In genomic region chr10:114697061-114697598, GRCh38 we compare ENCODE assay signal across 13 cellular contexts. TPM values are rescaled to one million over a fixed set of nuclear protein-coding genes. Genes with fewer than 3 reads are reported as not detected.
DNase-seq lines count a peak whose midpoint lies in the region; ATAC-seq and TF ChIP-seq lines count a peak whose summit lies in the region.
"Had no signal": no experiment of that assay in that cellular context is flagged by ENCODE, and none has a peak within 500 bp of the region (broad histone marks: within the 10 kb centered on the region; RNA-seq: fewer than 3 reads in every experiment).

No MANE protein-coding gene starts in this region.

- POLR2A ChIA-PET in BJ (lab: Charles Lee), result no interaction called here

- DNase-seq in BJ (ENCODE audit: low read depth) (peak; percentile 85), T1000 (lab: John Stamatoyannopoulos, UW) (peak; percentile 90), foreskin fibroblast (peak; percentile 49 to 77), non-pigmented ciliary epithelial cell (ENCODE audit: low read depth) (peak; percentile 40), WERI-Rb-1 (no peak)
- DNase-seq in effector memory CD4-positive, alpha-beta T cell, result no peak
- DNase-seq: activated CD4-positive, CD25-positive, alpha-beta regulatory T cell treated with anti-CD3 and anti-CD28 coated beads, Interleukin-2, amount 50 U/mL, for 72 hours; cortex of kidney; NCI-H1436 treated with DMSO at 0.1 percent for 48 hours; OCI-M1; stimulated activated CD4-positive, alpha-beta T cell treated with anti-CD3 and anti-CD28 coated beads, Interleukin-4, amount 100 ng/mL, for 24 hours had no signal

- H3K36me3 ChIP-seq in BJ (ENCODE audit: control insufficient read depth, insufficient read depth, low read length) (no peaks in the 10 kb centered on the region), WERI-Rb-1 (no peaks in the 10 kb centered on the region)
- H3K36me3 ChIP-seq in effector memory CD4-positive, alpha-beta T cell (ENCODE audit: control insufficient read depth, insufficient read depth, low read length), result no peaks in the 10 kb centered on the region

- no peaks in the 10 kb centered on the region for H3K27me3 ChIP-seq in BJ (ENCODE audit: control insufficient read depth, insufficient read depth, low read length)
- no peaks in the 10 kb centered on the region for H3K27me3 ChIP-seq in WERI-Rb-1 (ENCODE audit: insufficient read depth, low read depth, severe bottlenecking)
- H3K27me3 ChIP-seq in effector memory CD4-positive, alpha-beta T cell (replicated peaks; ENCODE audit: control insufficient read depth, insufficient read depth, low read length, poor library complexity, severe bottlenecking), result peaks cover 3% of the 10 kb centered on the region

- H3K27ac ChIP-seq in WERI-Rb-1, result no peak overlapping the region
- no peak overlapping the region for H3K27ac ChIP-seq in effector memory CD4-positive, alpha-beta T cell (ENCODE audit: insufficient read depth, low read length, poor library complexity, severe bottlenecking)

- CTCF ChIA-PET in BJ (lab: Yijun Ruan, JAX), result interaction anchor here (1.1 to 1.5 kb wide), 2 partner anchors 13 to 89 kb away, joined by 3 to 4 read pairs; no protein-coding TSS in a partner anchor

- no peak for TF ChIP-seq CTCF in BJ (IDR thresholded peaks at IDR 0.05; ENCODE audit: insufficient read depth, low read depth, low read length)
- TF ChIP-seq CTCF in foreskin fibroblast (IDR thresholded peaks at IDR 0.05; ENCODE audit: low read depth, low read length), result no peak
- no peak for TF ChIP-seq CTCF in WERI-Rb-1 (IDR thresholded peaks at IDR 0.05; ENCODE audit: low read depth, low read length)

- peaks cover 3% of the 10 kb centered on the region for H3K9me3 ChIP-seq in WERI-Rb-1 (ENCODE audit: severe bottlenecking)
- H3K9me3 ChIP-seq in effector memory CD4-positive, alpha-beta T cell (ENCODE audit: control insufficient read depth, low read length), result no peaks in the 10 kb centered on the region

- no peak overlapping the region for H3K4me3 ChIP-seq in BJ (ENCODE audit: low read depth, low read length)
- H3K4me3 ChIP-seq in foreskin fibroblast (ENCODE audit: low read depth in 1 of 2, low read length in 2 of 2), result no peak overlapping the region
- no peak overlapping the region for H3K4me3 ChIP-seq in WERI-Rb-1 (ENCODE audit: low read depth, low read length)
- no peak overlapping the region for H3K4me3 ChIP-seq in effector memory CD4-positive, alpha-beta T cell (ENCODE audit: insufficient read depth, low read depth, low read length, poor library complexity, severe bottlenecking)

- ATAC-seq in HG03095 (IDR thresholded peaks at IDR 0.05; ENCODE audit: unreplicated experiment) (no peak), GM19467 (IDR thresholded peaks at IDR 0.05; ENCODE audit: unreplicated experiment) (no peak)

- H3K4me1 ChIP-seq in effector memory CD4-positive, alpha-beta T cell (ENCODE audit: control insufficient read depth, insufficient read depth, low read length, poor library complexity, severe bottlenecking), result no peaks in the 10 kb centered on the region

RNA-seq across cellular contexts. Expression of gene ABLIM1, which starts 39.1 kb away (rescaled TPM):
- polyA plus RNA-seq in BJ (2011; rRNA removed), result 13.3 and 14.4 TPM in 2 replicates
- 16.2 and 29.5 TPM in 2 replicates for polyA minus RNA-seq in BJ (2011; rRNA and poly(A)+ RNA removed)

Comparison
In these comparisons a context has a peak if more than half of its experiments do, and no peak if none do; other contexts are left out.
1. DNase-seq: peak in BJ (single experiment), T1000 (single experiment), foreskin fibroblast (2 of 2) and non-pigmented ciliary epithelial cell (single experiment); none in WERI-Rb-1 (single experiment) and effector memory CD4-positive, alpha-beta T cell (0 of 3).